Comparison of ENCODE assay signal across 30 cellular contexts in the genomic region with DNA sequence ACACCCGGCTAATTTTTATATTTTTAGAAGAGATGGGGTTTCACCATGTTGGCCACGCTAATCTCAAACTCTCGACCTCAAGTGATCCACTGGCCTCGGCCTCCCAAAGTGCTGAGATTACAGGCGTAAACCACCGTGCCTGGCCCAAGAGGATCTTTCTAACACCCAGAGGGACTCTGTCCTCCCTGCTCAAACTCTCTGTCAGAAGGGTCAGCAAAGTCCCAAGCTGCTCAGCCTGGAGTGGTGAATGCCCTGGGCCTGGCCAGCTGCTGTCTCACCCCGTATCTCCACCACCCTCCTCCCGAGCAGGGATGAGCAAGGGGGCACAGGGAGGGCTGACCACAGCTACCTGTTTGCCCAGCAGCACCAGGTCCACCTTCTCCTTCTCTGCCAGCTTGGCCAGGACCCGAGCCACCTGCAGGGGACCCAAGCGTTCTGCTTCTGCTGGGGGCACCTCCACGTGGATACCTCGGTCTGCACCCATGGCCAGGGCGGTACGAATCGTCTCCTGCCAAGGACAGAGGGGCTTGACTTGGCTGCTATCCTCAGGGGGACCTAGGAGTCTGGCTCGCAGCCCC. TPM values are rescaled to one million over a fixed set of nuclear protein-coding genes. Genes with fewer than 3 reads are reported as not detected.
"Had no signal": no experiment of that assay in that cellular context is flagged by ENCODE, and none has a peak within 500 bp of the region (broad histone marks: within the 10 kb centered on the region; RNA-seq: fewer than 3 reads in every experiment).

No MANE protein-coding gene starts in this region.

- H3K27ac Mint-ChIP-seq: activated naive CD8-positive, alpha-beta T cell treated with anti-CD3 and anti-CD28 coated beads for 36 hours; neural progenitor cell; stimulated activated naive B cell treated with anti-CD40 and anti-IgM and Interleukin-4, amounts not matched to agents 10 μg/mL and 1 μg/mL and 100 μg/mL, for 72 hours had no signal

- H3K27me3 Mint-ChIP-seq: activated CD4-positive, alpha-beta T cell treated with anti-CD3 and anti-CD28 coated beads, Interleukin-2, amount 10 ng/mL, durations not matched to agents 24 days and 14 days; activated CD8-positive, alpha-beta T cell treated with anti-CD3 and anti-CD28 coated beads for 36 hours; activated naive CD8-positive, alpha-beta T cell treated with anti-CD3 and anti-CD28 coated beads for 36 hours; naive thymus-derived CD8-positive, alpha-beta T cell; stimulated activated naive B cell treated with anti-CD40 and anti-IgM and Interleukin-4, amounts not matched to agents 10 μg/mL and 1 μg/mL and 100 μg/mL, for 72 hours had no signal

- H2AFZ ChIP-seq: neural progenitor cell had no signal

- H3K9ac ChIP-seq: neural progenitor cell had no signal

- H3K4me2 ChIP-seq: neural progenitor cell had no signal

- H3K9me3 Mint-ChIP-seq: activated CD4-positive, alpha-beta T cell treated with anti-CD3 and anti-CD28 coated beads, Interleukin-2, amount 10 ng/mL, durations not matched to agents 24 days and 14 days; activated CD8-positive, alpha-beta T cell treated with anti-CD3 and anti-CD28 coated beads for 36 hours; activated naive CD8-positive, alpha-beta T cell treated with anti-CD3 and anti-CD28 coated beads for 36 hours; naive thymus-derived CD8-positive, alpha-beta T cell; neural progenitor cell; stimulated activated naive B cell treated with anti-CD40 and anti-IgM and Interleukin-4, amounts not matched to agents 10 μg/mL and 1 μg/mL and 100 μg/mL, for 72 hours; T-helper 1 cell treated with Interleukin-12 subunit alpha and Interleukin-12 subunit beta and Interleukin-4 antibody, amounts not matched to agents 30 μg/mL and 1 μg/mL, for 36 hours had no signal

- H3K27ac ChIP-seq: adrenal gland, brain microvascular endothelial cell, esophagus muscularis mucosa, foreskin keratinocyte, heart left ventricle, neural progenitor cell, sigmoid colon, transverse colon had no signal

- H3K27me3 ChIP-seq: adrenal gland, brain microvascular endothelial cell, esophagus muscularis mucosa, foreskin keratinocyte, heart left ventricle, neural progenitor cell, sigmoid colon, transverse colon had no signal

- H3K4me1 ChIP-seq: sigmoid colon, transverse colon had no signal

- DNase-seq: activated CD4-positive, alpha-beta T cell treated with anti-CD3 and anti-CD28 coated beads, Interleukin-2, amount 10 ng/mL, durations not matched to agents 24 days and 14 days; activated CD4-positive, CD25-positive, alpha-beta regulatory T cell treated with anti-CD3 and anti-CD28 coated beads, Interleukin-2, amount 50 U/mL, for 72 hours; activated CD8-positive, alpha-beta T cell treated with anti-CD3 and anti-CD28 coated beads for 36 hours; activated naive CD4-positive, alpha-beta T cell; activated naive CD8-positive, alpha-beta T cell treated with anti-CD3 and anti-CD28 coated beads for 36 hours; activated T-cell treated with anti-CD3 and anti-CD28 coated beads, Interleukin-2, amount 50 U/mL, for 48 hours; adrenal gland; brain microvascular endothelial cell; cortex of kidney; foreskin keratinocyte; naive thymus-derived CD8-positive, alpha-beta T cell; sigmoid colon; small intestine; stimulated activated CD4-positive, alpha-beta T cell treated with anti-CD3 and anti-CD28 coated beads, Interleukin-4, amount 100 ng/mL, for 24 hours; stimulated activated naive B cell treated with anti-CD40 and anti-IgM and Interleukin-4, amounts not matched to agents 10 μg/mL and 1 μg/mL and 100 μg/mL, for 72 hours; SW 1271; T1000; transverse colon had no signal

- H3K36me3 ChIP-seq: neural progenitor cell had no signal

- ATAC-seq: activated CD8-positive, alpha-beta T cell treated with anti-CD3 and anti-CD28 coated beads for 36 hours; foreskin keratinocyte; heart left ventricle; naive thymus-derived CD8-positive, alpha-beta T cell; stimulated activated naive B cell treated with anti-CD40 and anti-IgM and Interleukin-4, amounts not matched to agents 10 μg/mL and 1 μg/mL and 100 μg/mL, for 72 hours had no signal

- H3K9me3 ChIP-seq: adrenal gland, esophagus muscularis mucosa, heart left ventricle, sigmoid colon, transverse colon had no signal

- H3K4me3 Mint-ChIP-seq: activated CD4-positive, alpha-beta T cell treated with anti-CD3 and anti-CD28 coated beads, Interleukin-2, amount 10 ng/mL, durations not matched to agents 24 days and 14 days; activated CD8-positive, alpha-beta T cell treated with anti-CD3 and anti-CD28 coated beads for 36 hours; activated naive CD8-positive, alpha-beta T cell treated with anti-CD3 and anti-CD28 coated beads for 36 hours; naive thymus-derived CD8-positive, alpha-beta T cell; stimulated activated naive B cell treated with anti-CD40 and anti-IgM and Interleukin-4, amounts not matched to agents 10 μg/mL and 1 μg/mL and 100 μg/mL, for 72 hours; T-helper 1 cell treated with Interleukin-12 subunit alpha and Interleukin-12 subunit beta and Interleukin-4 antibody, amounts not matched to agents 30 μg/mL and 1 μg/mL, for 36 hours had no signal

- H3K4me3 ChIP-seq: adrenal gland, esophagus muscularis mucosa, heart left ventricle, neural progenitor cell, sigmoid colon, transverse colon had no signal

RNA-seq across cellular contexts. Expression of a gene that starts 15.9 kb away (rescaled TPM):
- total RNA-seq: chondrocyte, esophagus muscularis mucosa, kidney epithelial cell, osteocyte, sigmoid colon, temporal lobe, transverse colon had no signal
- polyA plus RNA-seq: heart left ventricle; naive thymus-derived CD8-positive, alpha-beta T cell had no signal

RNA-seq across cellular contexts. Expression of a gene that starts 19.6 kb away (rescaled TPM):
- total RNA-seq: astrocyte, chondrocyte, foreskin keratinocyte, kidney epithelial cell, osteocyte, temporal lobe had no signal
- polyA plus RNA-seq: foreskin keratinocyte had no signal

RNA-seq across cellular contexts. Expression of a gene that starts 34.9 kb away (rescaled TPM):
- total RNA-seq: activated CD4-positive, alpha-beta T cell treated with anti-CD3 and anti-CD28 coated beads, Interleukin-2, amount 10 ng/mL, durations not matched to agents 24 days and 14 days; activated naive CD8-positive, alpha-beta T cell treated with anti-CD3 and anti-CD28 coated beads for 36 hours; adrenal gland; astrocyte; cardiac septum; chondrocyte; esophagus muscularis mucosa; foreskin keratinocyte; heart left ventricle; kidney epithelial cell; lower leg skin; naive thymus-derived CD8-positive, alpha-beta T cell; osteocyte; posterior vena cava; sigmoid colon; temporal lobe; transverse colon had no signal
- polyA plus RNA-seq: adrenal gland, foreskin keratinocyte, heart left ventricle, sigmoid colon, small intestine had no signal
